Comparison of ENCODE assay signal across 30 cellular contexts in genomic region chr11:104487035-104487775, GRCh38.
DNase-seq lines count a peak whose midpoint lies in the region; ATAC-seq and TF ChIP-seq lines count a peak whose summit lies in the region.
"Had no signal": no experiment of that assay in that cellular context is flagged by ENCODE, and none has a peak within 500 bp of the region (broad histone marks: within the 10 kb centered on the region; RNA-seq: fewer than 3 reads in every experiment).

No MANE protein-coding gene starts in this region.

- intact Hi-C loops in mucosa of descending colon (cut with DNase I, micrococcal nuclease) (no loop called here), left lung (cut with DNase I) (no loop called here)

- ATAC-seq in WTC11 = no peak
- ATAC-seq in mucosa of descending colon = no peak
- ATAC-seq in left lung = no peak
- ATAC-seq: heart right ventricle, K562, left lobe of liver had no signal

- H3K4me3 ChIP-seq in mucosa of descending colon = no peak overlapping the region
- H3K4me3 ChIP-seq in Peyer's patch = no peak overlapping the region
- no peak overlapping the region for H3K4me3 ChIP-seq in left lung
- H3K4me3 ChIP-seq: heart right ventricle, K562, sigmoid colon, SJSA1, tibial nerve had no signal

- H3K36me3 Mint-ChIP-seq in WTC11 (peaks cover 52% of the 10 kb centered on the region), type B pancreatic cell (no peaks in the 10 kb centered on the region)
- H3K36me3 Mint-ChIP-seq: activated naive CD4-positive, alpha-beta T cell treated with anti-CD3 and anti-CD28 coated beads, Interleukin-2, amount 50 U/mL, for 24 hours had no signal

- no peaks in the 10 kb centered on the region for H3K27me3 ChIP-seq in Peyer's patch
- no peaks in the 10 kb centered on the region for H3K27me3 ChIP-seq in left lung
- H3K27me3 ChIP-seq: heart right ventricle, sigmoid colon, SJSA1, tibial nerve had no signal

- TF ChIP-seq CTCF in WTC11 (IDR thresholded peaks at IDR 0.05) (no peak), type B pancreatic cell (conservative IDR thresholded peaks at IDR 0.05) (no peak), mucosa of descending colon (IDR thresholded peaks at IDR 0.05) (no peak), Peyer's patch (IDR thresholded peaks at IDR 0.05) (no peak), left lung (IDR thresholded peaks at IDR 0.05) (no peak)

- H3K9me3 ChIP-seq in mucosa of descending colon = peaks cover 31% of the 10 kb centered on the region
- peaks cover 0 to 9% (median 2%) of the 10 kb centered on the region in 4 donors for H3K9me3 ChIP-seq in Peyer's patch
- peaks cover 0 to 46% of the 10 kb centered on the region in 2 donors for H3K9me3 ChIP-seq in left lung
- H3K9me3 ChIP-seq: SJSA1 had no signal

- H3K4me1 ChIP-seq in mucosa of descending colon (ENCODE audit: low read depth) (no peaks in the 10 kb centered on the region), Peyer's patch (no peaks in the 10 kb centered on the region), left lung (no peaks in the 10 kb centered on the region)
- H3K4me1 ChIP-seq: sigmoid colon, SJSA1 had no signal

- no peak for TF ChIP-seq POLR2A in Peyer's patch (IDR thresholded peaks at IDR 0.05)

- H3K27ac ChIP-seq in Peyer's patch (no peak overlapping the region), left lung (no peak overlapping the region)
- H3K27ac ChIP-seq: heart right ventricle, sigmoid colon, SJSA1, tibial nerve, WERI-Rb-1 had no signal

- no peaks in the 10 kb centered on the region for H3K36me3 ChIP-seq in mucosa of descending colon (ENCODE audit: low read depth)
- H3K36me3 ChIP-seq in Peyer's patch = no peaks in the 10 kb centered on the region
- no peaks in the 10 kb centered on the region for H3K36me3 ChIP-seq in left lung
- H3K36me3 ChIP-seq: heart right ventricle, sigmoid colon, SJSA1, tibial nerve, WERI-Rb-1 had no signal

- CTCF ChIA-PET in WTC11 (lab: Charles Lee) = interaction anchor here (0.9 kb wide), 1 partner anchor 155 kb away, joined by 3 read pairs; no protein-coding TSS in a partner anchor

- DNase-seq in NCI-H1105 treated with DMSO at 0.1 percent for 48 hours (lab: John Stamatoyannopoulos, UW) (peak; percentile 42), NCI-H1105 (lab: John Stamatoyannopoulos, UW) (no peak), WTC11 (ENCODE audit: low spot score) (no peak), iris pigment epithelial cell (ENCODE audit: low read depth) (peak; percentile 47), type B pancreatic cell (ENCODE audit: extremely low spot score, unreplicated experiment) (no peak), mucosa of descending colon (no peak), Peyer's patch (no peak), left lung (no peak)
- DNase-seq: 8988T; activated CD4-positive, alpha-beta T cell treated with anti-CD3 and anti-CD28 coated beads, Interleukin-2, amount 10 ng/mL, durations not matched to agents 7 days and 5 days; AML-193; aorta; CD8-positive, alpha-beta memory T cell; DMS79 treated with DMSO at 0.1 percent for 48 hours; heart right ventricle; HFFc6; MM.1S; NCI-H146; NCI-H2171 treated with DMSO at 0.1 percent for 48 hours; nephron progenitor cell; sigmoid colon; T-helper 2 cell; WERI-Rb-1 had no signal

- H3K4me1 Mint-ChIP-seq in WTC11 (peaks cover 3% of the 10 kb centered on the region), type B pancreatic cell (ENCODE audit: unreplicated experiment) (peaks cover 14% of the 10 kb centered on the region)
- H3K4me1 Mint-ChIP-seq: activated CD4-positive, alpha-beta T cell treated with anti-CD3 and anti-CD28 coated beads, Interleukin-2, amount 10 ng/mL, durations not matched to agents 7 days and 5 days; activated naive CD4-positive, alpha-beta T cell treated with anti-CD3 and anti-CD28 coated beads, Interleukin-2, amount 50 U/mL, for 24 hours; CD8-positive, alpha-beta memory T cell; central memory CD8-positive, alpha-beta T cell; nephron progenitor cell had no signal

- H3K9me3 Mint-ChIP-seq in WTC11 (peaks cover 53% of the 10 kb centered on the region), type B pancreatic cell (peaks cover 13% of the 10 kb centered on the region)

- H3K4me3 Mint-ChIP-seq in WTC11 (no peak overlapping the region), type B pancreatic cell (no peak overlapping the region)
- H3K4me3 Mint-ChIP-seq: activated CD4-positive, alpha-beta T cell treated with anti-CD3 and anti-CD28 coated beads, Interleukin-2, amount 10 ng/mL, durations not matched to agents 7 days and 5 days; activated naive CD4-positive, alpha-beta T cell treated with anti-CD3 and anti-CD28 coated beads, Interleukin-2, amount 50 U/mL, for 24 hours; activated T-helper 1 cell treated with anti-CD3 and anti-CD28 coated beads, Interleukin-12 subunit alpha, Interleukin-12 subunit beta, Interleukin-2, Interleukin-4 antibody, amounts not matched to agents 30 ng/mL and 10 ng/mL and 1 ng/mL, durations not matched to agents 14 hours and 24 hours and 36 hours; CD8-positive, alpha-beta memory T cell; central memory CD8-positive, alpha-beta T cell; HFFc6; nephron progenitor cell had no signal

- H3K27ac Mint-ChIP-seq in WTC11 (peak overlapping the region; percentile 65), type B pancreatic cell (peak overlapping the region; percentile 21)
- H3K27ac Mint-ChIP-seq: activated CD4-positive, alpha-beta T cell treated with anti-CD3 and anti-CD28 coated beads, Interleukin-2, amount 10 ng/mL, durations not matched to agents 7 days and 5 days; activated naive CD4-positive, alpha-beta T cell treated with anti-CD3 and anti-CD28 coated beads, Interleukin-2, amount 50 U/mL, for 24 hours; activated T-helper 1 cell treated with anti-CD3 and anti-CD28 coated beads, Interleukin-12 subunit alpha, Interleukin-12 subunit beta, Interleukin-2, Interleukin-4 antibody, amounts not matched to agents 30 ng/mL and 10 ng/mL and 1 ng/mL, durations not matched to agents 14 hours and 24 hours and 36 hours; CD8-positive, alpha-beta memory T cell; HFFc6; nephron progenitor cell had no signal

- POLR2A ChIA-PET in WTC11 (lab: Charles Lee) = no interaction called here

- H3K27me3 Mint-ChIP-seq in WTC11 (ENCODE audit: low read depth) = peaks cover 4% of the 10 kb centered on the region
- H3K27me3 Mint-ChIP-seq in type B pancreatic cell = no peaks in the 10 kb centered on the region
- H3K27me3 Mint-ChIP-seq: activated CD4-positive, alpha-beta T cell treated with anti-CD3 and anti-CD28 coated beads, Interleukin-2, amount 10 ng/mL, durations not matched to agents 7 days and 5 days; activated naive CD4-positive, alpha-beta T cell treated with anti-CD3 and anti-CD28 coated beads, Interleukin-2, amount 50 U/mL, for 24 hours had no signal

TF ChIP-seq in WTC11, 78 proteins besides CTCF, POLR2A, EP300 and RAD21 (continues in another document):
- no peak for TF ChIP-seq CREM (CRISPR knock-in tag; IDR thresholded peaks at IDR 0.05)
- TF ChIP-seq, protein P1, sequence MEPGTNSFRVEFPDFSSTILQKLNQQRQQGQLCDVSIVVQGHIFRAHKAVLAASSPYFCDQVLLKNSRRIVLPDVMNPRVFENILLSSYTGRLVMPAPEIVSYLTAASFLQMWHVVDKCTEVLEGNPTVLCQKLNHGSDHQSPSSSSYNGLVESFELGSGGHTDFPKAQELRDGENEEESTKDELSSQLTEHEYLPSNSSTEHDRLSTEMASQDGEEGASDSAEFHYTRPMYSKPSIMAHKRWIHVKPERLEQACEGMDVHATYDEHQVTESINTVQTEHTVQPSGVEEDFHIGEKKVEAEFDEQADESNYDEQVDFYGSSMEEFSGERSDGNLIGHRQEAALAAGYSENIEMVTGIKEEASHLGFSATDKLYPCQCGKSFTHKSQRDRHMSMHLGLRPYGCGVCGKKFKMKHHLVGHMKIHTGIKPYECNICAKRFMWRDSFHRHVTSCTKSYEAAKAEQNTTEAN (CRISPR knock-in tag; IDR thresholded peaks at IDR 0.05) = no peak
- TF ChIP-seq RORB (CRISPR knock-in tag; IDR thresholded peaks at IDR 0.05) = no peak
- TF ChIP-seq, protein P2, sequence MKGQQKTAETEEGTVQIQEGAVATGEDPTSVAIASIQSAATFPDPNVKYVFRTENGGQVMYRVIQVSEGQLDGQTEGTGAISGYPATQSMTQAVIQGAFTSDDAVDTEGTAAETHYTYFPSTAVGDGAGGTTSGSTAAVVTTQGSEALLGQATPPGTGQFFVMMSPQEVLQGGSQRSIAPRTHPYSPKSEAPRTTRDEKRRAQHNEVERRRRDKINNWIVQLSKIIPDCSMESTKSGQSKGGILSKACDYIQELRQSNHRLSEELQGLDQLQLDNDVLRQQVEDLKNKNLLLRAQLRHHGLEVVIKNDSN (CRISPR knock-in tag; IDR thresholded peaks at IDR 0.05) = no peak
- no peak for TF ChIP-seq GRHL2 (CRISPR knock-in tag; IDR thresholded peaks at IDR 0.05; ENCODE audit: insufficient replicate concordance, severe bottlenecking)
- no peak for TF ChIP-seq GABPB1 (CRISPR knock-in tag; IDR thresholded peaks at IDR 0.05)
- no peak for TF ChIP-seq IRF2 (CRISPR knock-in tag; IDR thresholded peaks at IDR 0.05; ENCODE audit: borderline replicate concordance, low read depth)
- no peak for TF ChIP-seq MLX (CRISPR knock-in tag; IDR thresholded peaks at IDR 0.05)
- TF ChIP-seq, protein P3, sequence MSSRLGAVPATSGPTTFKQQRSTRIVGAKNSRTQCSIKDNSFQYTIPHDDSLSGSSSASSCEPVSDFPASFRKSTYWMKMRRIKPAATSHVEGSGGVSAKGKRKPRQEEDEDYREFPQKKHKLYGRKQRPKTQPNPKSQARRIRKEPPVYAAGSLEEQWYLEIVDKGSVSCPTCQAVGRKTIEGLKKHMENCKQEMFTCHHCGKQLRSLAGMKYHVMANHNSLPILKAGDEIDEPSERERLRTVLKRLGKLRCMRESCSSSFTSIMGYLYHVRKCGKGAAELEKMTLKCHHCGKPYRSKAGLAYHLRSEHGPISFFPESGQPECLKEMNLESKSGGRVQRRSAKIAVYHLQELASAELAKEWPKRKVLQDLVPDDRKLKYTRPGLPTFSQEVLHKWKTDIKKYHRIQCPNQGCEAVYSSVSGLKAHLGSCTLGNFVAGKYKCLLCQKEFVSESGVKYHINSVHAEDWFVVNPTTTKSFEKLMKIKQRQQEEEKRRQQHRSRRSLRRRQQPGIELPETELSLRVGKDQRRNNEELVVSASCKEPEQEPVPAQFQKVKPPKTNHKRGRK (CRISPR knock-in tag; IDR thresholded peaks at IDR 0.05; ENCODE audit: borderline replicate concordance) = no peak
- TF ChIP-seq, protein P4, sequence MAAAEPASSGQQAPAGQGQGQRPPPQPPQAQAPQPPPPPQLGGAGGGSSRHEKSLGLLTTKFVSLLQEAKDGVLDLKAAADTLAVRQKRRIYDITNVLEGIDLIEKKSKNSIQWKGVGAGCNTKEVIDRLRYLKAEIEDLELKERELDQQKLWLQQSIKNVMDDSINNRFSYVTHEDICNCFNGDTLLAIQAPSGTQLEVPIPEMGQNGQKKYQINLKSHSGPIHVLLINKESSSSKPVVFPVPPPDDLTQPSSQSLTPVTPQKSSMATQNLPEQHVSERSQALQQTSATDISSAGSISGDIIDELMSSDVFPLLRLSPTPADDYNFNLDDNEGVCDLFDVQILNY (CRISPR knock-in tag; IDR thresholded peaks at IDR 0.05) = no peak

Comparison
In these comparisons a context has a peak if more than half of its experiments do, and no peak if none do; other contexts are left out.
1. DNase-seq: peak in NCI-H1105 treated with DMSO at 0.1 percent for 48 hours (single experiment) and iris pigment epithelial cell (single experiment); none in NCI-H1105 (single experiment), WTC11 (single experiment), type B pancreatic cell (single experiment), mucosa of descending colon (0 of 3), Peyer's patch (0 of 3) and left lung (0 of 2).